Comparison of ENCODE assay signal across 1 cellular context in genomic region chr19:52170863-52171320, GRCh38.
TF ChIP-seq lines count a peak whose summit lies in the region.

No MANE protein-coding gene starts in this region.

TF ChIP-seq in HepG2, 621 proteins besides CTCF, POLR2A, EP300 and RAD21:
- no peak for TF ChIP-seq ZNF576 (CRISPR knock-in tag; IDR thresholded peaks at IDR 0.05)
- no peak for TF ChIP-seq ZNF691 (CRISPR knock-in tag; IDR thresholded peaks at IDR 0.05; ENCODE audit: borderline replicate concordance, low read depth)
- TF ChIP-seq ZNF687 (CRISPR knock-in tag; IDR thresholded peaks at IDR 0.05): peak; percentile 51; the same call in 1 of the 2 replicates
- TF ChIP-seq ZNF292 (CRISPR knock-in tag; IDR thresholded peaks at IDR 0.05; ENCODE audit: borderline replicate concordance, low read depth): peak; percentile 7; the same call in 1 of the 2 replicates
